Comparison of ENCODE assay signal across 27 cellular contexts in the genomic region with DNA sequence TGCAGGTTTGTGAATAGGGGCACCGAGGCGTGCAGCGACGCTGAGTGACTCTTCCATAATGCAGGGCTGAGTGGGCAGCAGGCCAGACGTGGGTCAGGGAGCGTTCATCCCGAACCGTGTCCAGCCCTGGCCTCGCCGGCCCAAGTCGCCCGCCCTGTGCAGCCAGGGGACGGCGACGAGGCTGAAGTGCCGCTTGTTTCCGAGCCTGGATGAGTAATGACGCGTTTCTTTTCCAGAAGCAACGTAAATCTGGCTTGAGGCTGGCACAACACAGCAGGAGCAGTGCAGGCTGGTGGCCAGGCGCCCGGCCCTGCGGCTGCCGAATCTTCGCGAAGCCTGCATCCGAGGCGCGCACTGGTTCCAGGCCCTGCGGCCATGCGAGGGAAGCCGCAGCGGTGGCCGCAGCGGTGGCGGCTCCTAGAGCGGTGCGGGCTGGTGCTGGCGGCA.
DNase-seq lines count a peak whose midpoint lies in the region; ATAC-seq, FAIRE-seq and TF ChIP-seq lines count a peak whose summit lies in the region.
"Had no signal": no experiment of that assay in that cellular context is flagged by ENCODE, and none has a peak within 500 bp of the region (broad histone marks: within the 10 kb centered on the region; RNA-seq: fewer than 3 reads in every experiment).

No MANE protein-coding gene starts in this region.

- H3K4ac ChIP-seq in neuronal stem cell (ENCODE audit: low read length): no peak overlapping the region

- H2BK12ac ChIP-seq in neuronal stem cell (ENCODE audit: low read length): no peak overlapping the region

- ATAC-seq in GM18861 (IDR thresholded peaks at IDR 0.05; ENCODE audit: unreplicated experiment) (no peak), HG03432 (IDR thresholded peaks at IDR 0.05; ENCODE audit: unreplicated experiment) (no peak)
- ATAC-seq: activated naive CD4-positive, alpha-beta T cell treated with anti-CD3 and anti-CD28 coated beads, Interleukin-2, amount 50 U/mL, for 72 hours; activated T-helper 17 cell treated with anti-CD3 and anti-CD28 coated beads, Interleukin-2, amount 50 U/mL, for 72 hours; esophagus mucosa; WTC11 had no signal

- peak overlapping the region; percentile 16 for H3K23ac ChIP-seq in neuronal stem cell (ENCODE audit: low read depth, low read length, poor library complexity)

- no peak for FAIRE-seq in small intestine (lab: Jason Lieb, UNC)
- FAIRE-seq: G401.6 had no signal

- no peaks in the 10 kb centered on the region for H3K4me1 ChIP-seq in neuronal stem cell (ENCODE audit: control insufficient read depth in 2 of 2, insufficient read depth in 1 of 2, low read depth in 1 of 2, low read length in 2 of 2)
- no peaks in the 10 kb centered on the region for H3K4me1 ChIP-seq in small intestine (ENCODE audit: control insufficient read depth in 2 of 2, insufficient read depth in 1 of 2, low read depth in 1 of 2, low read length in 1 of 2)
- H3K4me1 ChIP-seq: stomach had no signal

- H2BK120ac ChIP-seq in neuronal stem cell (ENCODE audit: low read depth, low read length): no peak overlapping the region

- H2AK5ac ChIP-seq in neuronal stem cell (ENCODE audit: low read depth, low read length): peak overlapping the region; percentile 32

- H4K91ac ChIP-seq in neuronal stem cell (ENCODE audit: low read depth, low read length, poor library complexity): no peak overlapping the region

- no CpG with 5 or more reads among the region's 39 CpGs for WGBS in neuronal stem cell (ENCODE audit: extremely low coverage in 2 of 2, insufficient read length in 2 of 2, insufficient replicate concordance in 1 of 2), 2 donors
- 92 to 95% (median 93%) methylated on average over 39 of the region's 39 CpGs for WGBS in small intestine, 3 donors

- peak overlapping the region; percentile 89 for H4K8ac ChIP-seq in neuronal stem cell (ENCODE audit: low read depth, low read length)

- peak overlapping the region; percentile 14; the same call in 1 of the 2 replicates for H3K27ac ChIP-seq in C4-2B
- no peak overlapping the region for H3K27ac ChIP-seq in neuronal stem cell (replicated peaks; ENCODE audit: low read length)
- no peak overlapping the region for H3K27ac ChIP-seq in small intestine (ENCODE audit: low read depth in 1 of 2, low read length in 1 of 2)
- H3K27ac ChIP-seq: BLaER1 treated with 17β-estradiol and CSF1 and Interleukin-3, amounts not matched to agents 10 nM and 100 nM; right atrium auricular region; SK-N-MC; stomach had no signal

- H3K4me2 ChIP-seq in neuronal stem cell (ENCODE audit: insufficient read depth, low read length, poor library complexity, severe bottlenecking): no peak overlapping the region
- H3K4me2 ChIP-seq: BLaER1 treated with 17β-estradiol and CSF1 and Interleukin-3, amounts not matched to agents 10 nM and 100 nM had no signal

- H3K9ac ChIP-seq in neuronal stem cell (ENCODE audit: low read depth, low read length, poor library complexity): peak overlapping the region; percentile 9
- H3K9ac ChIP-seq: BLaER1 treated with 17β-estradiol and CSF1 and Interleukin-3, amounts not matched to agents 10 nM and 100 nM had no signal

- H3K4me3 ChIP-seq in neuronal stem cell (ENCODE audit: low read length in 2 of 2): no peak overlapping the region
- H3K4me3 ChIP-seq in small intestine (ENCODE audit: low read depth in 1 of 2, low read length in 2 of 2): no peak overlapping the region
- H3K4me3 ChIP-seq: BLaER1 treated with 17β-estradiol and CSF1 and Interleukin-3, amounts not matched to agents 10 nM and 100 nM; right atrium auricular region; SK-N-MC; stomach had no signal

- DNase-seq in NCI-H1092 (lab: John Stamatoyannopoulos, UW) (peak; percentile 37), cerebellum (ENCODE audit: low spot score) (peak; percentile 2), neuronal stem cell (ENCODE audit: low spot score) (no peak), amniotic stem cell (lab: John Stamatoyannopoulos, UW) (no peak), small intestine (no peak)
- DNase-seq: effector memory CD4-positive, alpha-beta T cell; foreskin melanocyte; Karpas-422; NCI-H1048; NCI-H2081; NCI-H345; occipital lobe; stimulated activated CD4-positive, alpha-beta T cell treated with anti-CD3 and anti-CD28 coated beads, Interleukin-12 subunit alpha, Interleukin-12 subunit beta, amount 100 ng/mL, for 4 hours; stomach; T-helper 2 cell; trophoblast cell had no signal

- peak overlapping the region; percentile 57 for H2BK5ac ChIP-seq in neuronal stem cell (ENCODE audit: low read length)

- H3K9me3 ChIP-seq in neuronal stem cell (replicated peaks in 1 of 2; ENCODE audit: control insufficient read depth in 2 of 2, insufficient read depth in 1 of 2, low read depth in 1 of 2, low read length in 2 of 2): peaks cover 0 to 3% of the 10 kb centered on the region in 2 donors
- H3K9me3 ChIP-seq in small intestine (ENCODE audit: control insufficient read depth, low read depth): no peaks in the 10 kb centered on the region
- H3K9me3 ChIP-seq: right atrium auricular region, stomach had no signal

- no peaks in the 10 kb centered on the region for H3K79me1 ChIP-seq in neuronal stem cell (ENCODE audit: low read depth, low read length)

- H3K18ac ChIP-seq in neuronal stem cell (ENCODE audit: low read length): peak overlapping the region; percentile 87

- no peak overlapping the region for H2BK15ac ChIP-seq in neuronal stem cell (ENCODE audit: low read length)

- peak overlapping the region; percentile 69 for H2AFZ ChIP-seq in neuronal stem cell (ENCODE audit: low read length)

- no peak for TF ChIP-seq CTCF in C4-2B (conservative IDR thresholded peaks at IDR 0.05)

- H3K27me3 ChIP-seq in neuronal stem cell (ENCODE audit: control insufficient read depth in 3 of 3, insufficient read depth in 3 of 3, low read depth in 1 of 3, low read length in 3 of 3): no peaks in the 10 kb centered on the region
- no peaks in the 10 kb centered on the region for H3K27me3 ChIP-seq in small intestine (ENCODE audit: control insufficient read depth in 2 of 2, insufficient read depth in 2 of 2, low read length in 2 of 2)
- H3K27me3 ChIP-seq: BLaER1 treated with 17β-estradiol and CSF1 and Interleukin-3, amounts not matched to agents 10 nM and 100 nM; right atrium auricular region; stomach had no signal

- peak overlapping the region; percentile 47 for H3K14ac ChIP-seq in neuronal stem cell (ENCODE audit: low read length)

- H3K36me3 ChIP-seq in neuronal stem cell (replicated peaks in 1 of 2; ENCODE audit: control insufficient read depth in 2 of 2, insufficient read depth in 2 of 2, low read length in 2 of 2): no peaks in the 10 kb centered on the region
- no peaks in the 10 kb centered on the region for H3K36me3 ChIP-seq in small intestine (ENCODE audit: control insufficient read depth in 2 of 2, insufficient read depth in 2 of 2, low read length in 2 of 2)
- H3K36me3 ChIP-seq: BLaER1 treated with 17β-estradiol and CSF1 and Interleukin-3, amounts not matched to agents 10 nM and 100 nM; right atrium auricular region; stomach had no signal

Comparison
In these comparisons a context has a peak if more than half of its experiments do, and no peak if none do; other contexts are left out.
1. DNase-seq: peak in NCI-H1092 (single experiment) and cerebellum (single experiment); none in neuronal stem cell (single experiment), amniotic stem cell (single experiment) and small intestine (single experiment).